In the genomic region with DNA sequence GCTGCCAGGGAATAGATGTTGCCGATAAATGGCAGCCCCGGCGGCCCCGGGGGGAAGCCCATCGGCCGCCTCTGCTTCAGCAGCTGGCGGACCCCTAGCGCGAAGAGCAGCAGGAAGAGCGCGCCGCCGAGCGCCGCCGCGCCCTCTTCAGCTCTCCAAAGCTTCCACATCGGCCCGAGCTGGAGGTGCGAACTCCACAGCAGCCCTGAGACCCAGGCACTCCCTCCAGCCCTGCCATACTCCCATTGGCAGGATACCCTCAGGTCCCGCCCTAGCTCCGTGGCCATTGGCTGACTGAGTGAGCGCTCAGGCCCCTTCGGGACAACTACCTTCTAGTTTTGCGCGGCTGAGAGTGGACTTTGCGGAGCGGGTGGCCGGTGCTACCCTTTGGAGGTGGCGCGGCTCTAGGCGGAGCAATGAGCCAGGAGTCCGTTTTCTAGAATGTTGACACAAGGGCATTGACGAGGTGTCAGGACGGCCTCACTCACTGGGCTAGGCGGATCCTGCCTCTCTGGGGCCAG, we compare ENCODE assay signal across 8 cellular contexts. TPM values are rescaled to one million over a fixed set of nuclear protein-coding genes. Genes with fewer than 3 reads are reported as not detected.
DNase-seq lines count a peak whose midpoint lies in the region; ATAC-seq and TF ChIP-seq lines count a peak whose summit lies in the region.

A gene with protein sequence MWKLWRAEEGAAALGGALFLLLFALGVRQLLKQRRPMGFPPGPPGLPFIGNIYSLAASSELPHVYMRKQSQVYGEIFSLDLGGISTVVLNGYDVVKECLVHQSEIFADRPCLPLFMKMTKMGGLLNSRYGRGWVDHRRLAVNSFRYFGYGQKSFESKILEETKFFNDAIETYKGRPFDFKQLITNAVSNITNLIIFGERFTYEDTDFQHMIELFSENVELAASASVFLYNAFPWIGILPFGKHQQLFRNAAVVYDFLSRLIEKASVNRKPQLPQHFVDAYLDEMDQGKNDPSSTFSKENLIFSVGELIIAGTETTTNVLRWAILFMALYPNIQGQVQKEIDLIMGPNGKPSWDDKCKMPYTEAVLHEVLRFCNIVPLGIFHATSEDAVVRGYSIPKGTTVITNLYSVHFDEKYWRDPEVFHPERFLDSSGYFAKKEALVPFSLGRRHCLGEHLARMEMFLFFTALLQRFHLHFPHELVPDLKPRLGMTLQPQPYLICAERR (minus strand): TSS at position 196 of the 521 bp plus-strand sequence. CDS start 26 bp downstream, at position 170.

- peaks cover 6% of the 10 kb centered on the region for H3K36me3 Mint-ChIP-seq in activated naive CD8-positive, alpha-beta T cell

- peaks cover 64% of the 10 kb centered on the region for H3K4me1 Mint-ChIP-seq in activated naive CD8-positive, alpha-beta T cell (ENCODE audit: low read depth)

- peak within 1 kb of the TSS; percentile 92 for H3K4me3 Mint-ChIP-seq in activated naive CD8-positive, alpha-beta T cell

- H2AFZ ChIP-seq in osteoblast (ENCODE audit: low read length) = peak within 1 kb of the TSS; percentile 100

- peak; percentile 95 for ATAC-seq in HG02623 (IDR thresholded peaks at IDR 0.05; ENCODE audit: unreplicated experiment)

- POLR2A ChIA-PET in GM10248 (lab: Yijun Ruan, JAX) = interaction anchor here (0.7 to 2.9 kb wide), 4 partner anchors 10 to 248 kb away, joined by 3 to 13 read pairs (median 4); no protein-coding TSS in a partner anchor

- H3K36me3 ChIP-seq in osteoblast (ENCODE audit: insufficient read depth, low read length) (no peaks in the 10 kb centered on the region), thymus (ENCODE audit: control insufficient read depth, insufficient read depth) (no peaks in the 10 kb centered on the region)

- H4K20me1 ChIP-seq in osteoblast (ENCODE audit: insufficient read depth, low read length) = no peaks in the 10 kb centered on the region

- H3K27ac ChIP-seq in osteoblast (ENCODE audit: low read depth, low read length) (peak within 1 kb of the TSS; percentile 77), thymus (ENCODE audit: low read depth) (peak within 1 kb of the TSS; percentile 89)

- no peaks in the 10 kb centered on the region for H3K79me2 ChIP-seq in osteoblast (ENCODE audit: insufficient read depth, low read length)

- H3K9me3 ChIP-seq in osteoblast (ENCODE audit: low read depth, low read length) (no peaks in the 10 kb centered on the region), thymus (ENCODE audit: control insufficient read depth) (no peaks in the 10 kb centered on the region)

- peak; percentile 91 for DNase-seq in GM10248 (ENCODE audit: extremely low spot score)
- peak; percentile 95 for DNase-seq in NCI-H1092 treated with DMSO at 0.1 percent for 48 hours (lab: John Stamatoyannopoulos, UW)
- DNase-seq in SKM-1 (lab: John Stamatoyannopoulos, UW; ENCODE audit: unreplicated experiment) = peak; percentile 95
- peak; percentile 98 for DNase-seq in glomerular visceral epithelial cell (ENCODE audit: extremely low spot score)
- DNase-seq in osteoblast (ENCODE audit: insufficient read length, low spot score, missing footprints) = peak; percentile 98

- WGBS in thymus = under 1% methylated on average over 36 of the region's 36 CpGs

- H3K4me2 ChIP-seq in osteoblast (ENCODE audit: insufficient read depth, low read length) = peak within 1 kb of the TSS; percentile 99

- peak within 1 kb of the TSS; percentile 98 for H3K27ac Mint-ChIP-seq in activated naive CD8-positive, alpha-beta T cell

- H3K9me3 Mint-ChIP-seq in activated naive CD8-positive, alpha-beta T cell (ENCODE audit: low read depth) = no peaks in the 10 kb centered on the region

- H3K4me3 ChIP-seq in osteoblast (ENCODE audit: insufficient read depth, low read length) (peak within 1 kb of the TSS; percentile 96), thymus (ENCODE audit: low read length) (peak within 1 kb of the TSS; percentile 50)

- H3K27me3 Mint-ChIP-seq in activated naive CD8-positive, alpha-beta T cell = no peaks in the 10 kb centered on the region

- TF ChIP-seq CTCF in GM10248 (IDR thresholded peaks at IDR 0.05; ENCODE audit: control extremely low read depth, extremely low read depth, low read depth, missing control alignments) = no peak
- TF ChIP-seq CTCF in osteoblast (IDR thresholded peaks at IDR 0.05; ENCODE audit: extremely low read depth, low read depth, low read length) = no peak

- CTCF ChIA-PET in GM10248 (lab: Yijun Ruan, JAX) = interaction anchor here (0.7 to 9.2 kb wide), 12 partner anchors 11 to 372 kb away, joined by 3 to 148 read pairs (median 4); a partner anchor contains a TSS

- H3K27me3 ChIP-seq in osteoblast (ENCODE audit: insufficient read depth, low read length) (no peaks in the 10 kb centered on the region), thymus (ENCODE audit: control insufficient read depth, insufficient read depth) (no peaks in the 10 kb centered on the region)

- peaks cover 6% of the 10 kb centered on the region for H3K4me1 ChIP-seq in osteoblast (ENCODE audit: insufficient read depth, low read length)
- H3K4me1 ChIP-seq in thymus (ENCODE audit: control insufficient read depth, insufficient read depth, low read length) = peaks cover 2% of the 10 kb centered on the region

RNA-seq across cellular contexts. Expression of the gene that starts here (rescaled TPM):
- total RNA-seq in osteoblast = 12.7 and 16.8 TPM in 2 replicates
- 58.0 TPM for polyA plus RNA-seq in thymus

Comparison
In these comparisons a context has a peak if more than half of its experiments do, and no peak if none do; other contexts are left out.
1. Peak in every context shown above with its lines: DNase-seq, ATAC-seq, H3K4me3 ChIP-seq and H3K27ac ChIP-seq.